Comparison of ENCODE assay signal across 1 cellular context in the genomic region with DNA sequence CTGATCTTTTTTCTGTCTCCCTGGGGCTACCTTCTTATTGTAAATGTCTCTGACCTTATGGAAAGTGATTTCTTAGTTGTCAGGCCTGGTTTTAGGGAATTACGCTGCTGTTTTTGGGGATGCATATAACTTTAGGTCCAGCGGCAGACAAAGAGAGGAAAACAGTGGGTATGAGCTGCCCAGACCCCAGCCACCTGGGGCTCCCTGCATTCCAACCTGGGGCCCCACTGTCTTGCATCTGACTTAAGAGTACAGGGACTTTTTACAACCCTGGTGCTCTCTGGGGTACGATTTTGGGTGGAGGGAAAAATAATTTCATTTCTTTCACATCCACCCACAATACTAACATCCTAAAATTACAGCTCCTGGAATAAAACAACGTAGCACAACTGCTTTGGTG.
TF ChIP-seq lines count a peak whose summit lies in the region.

No MANE protein-coding gene starts in this region.

TF ChIP-seq in WTC11, 78 proteins besides CTCF, POLR2A, EP300 and RAD21 (continued from another document):
- TF ChIP-seq, protein P1, sequence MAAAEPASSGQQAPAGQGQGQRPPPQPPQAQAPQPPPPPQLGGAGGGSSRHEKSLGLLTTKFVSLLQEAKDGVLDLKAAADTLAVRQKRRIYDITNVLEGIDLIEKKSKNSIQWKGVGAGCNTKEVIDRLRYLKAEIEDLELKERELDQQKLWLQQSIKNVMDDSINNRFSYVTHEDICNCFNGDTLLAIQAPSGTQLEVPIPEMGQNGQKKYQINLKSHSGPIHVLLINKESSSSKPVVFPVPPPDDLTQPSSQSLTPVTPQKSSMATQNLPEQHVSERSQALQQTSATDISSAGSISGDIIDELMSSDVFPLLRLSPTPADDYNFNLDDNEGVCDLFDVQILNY (CRISPR knock-in tag; IDR thresholded peaks at IDR 0.05) = no peak
- TF ChIP-seq, protein P2, sequence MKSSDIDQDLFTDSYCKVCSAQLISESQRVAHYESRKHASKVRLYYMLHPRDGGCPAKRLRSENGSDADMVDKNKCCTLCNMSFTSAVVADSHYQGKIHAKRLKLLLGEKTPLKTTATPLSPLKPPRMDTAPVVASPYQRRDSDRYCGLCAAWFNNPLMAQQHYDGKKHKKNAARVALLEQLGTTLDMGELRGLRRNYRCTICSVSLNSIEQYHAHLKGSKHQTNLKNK (CRISPR knock-in tag; IDR thresholded peaks at IDR 0.05) = no peak
- no peak for TF ChIP-seq MXD4 (CRISPR knock-in tag; IDR thresholded peaks at IDR 0.05; ENCODE audit: borderline replicate concordance)
- no peak for TF ChIP-seq JAZF1 (CRISPR knock-in tag; IDR thresholded peaks at IDR 0.05)
- TF ChIP-seq NR3C1 (CRISPR knock-in tag; conservative IDR thresholded peaks at IDR 0.05; ENCODE audit: low read depth) = no peak
